8 cellular contexts compared by ENCODE assay signal in genomic region chr12:14256139-14256538, GRCh38.
A peak's percentile ranks its signal among the peaks of the same experiment; 100 is the strongest.
DNase-seq lines count a peak whose midpoint lies in the region; ATAC-seq and TF ChIP-seq lines count a peak whose summit lies in the region.

No MANE protein-coding gene starts in this region.

- no peak overlapping the region for H3K4me3 Mint-ChIP-seq in MCF 10A (ENCODE audit: unreplicated experiment)

- BruUV-seq in MCF 10A (replicated peaks; lab: Mats Ljungman, UMichigan) (no TSS peak), mammary epithelial cell (replicated peaks; lab: Mats Ljungman, UMichigan) (no TSS peak)

- TF ChIP-seq CTCF in MCF 10A (IDR thresholded peaks at IDR 0.05; ENCODE audit: unreplicated experiment) (no peak), mammary epithelial cell (conservative IDR thresholded peaks at IDR 0.05 in 1 of 2, IDR thresholded peaks at IDR 0.05 in 1 of 2; ENCODE audit: extremely low read depth in 1 of 2, insufficient read depth in 1 of 2, low read depth in 1 of 2, low read length in 2 of 2) (no peak), lower lobe of right lung (IDR thresholded peaks at IDR 0.05) (no peak), tibial nerve (IDR thresholded peaks at IDR 0.05) (no peak)

- no peak overlapping the region for H3K4me2 ChIP-seq in mammary epithelial cell (ENCODE audit: insufficient read depth, low read depth, low read length)

- H3K27ac ChIP-seq in mammary epithelial cell (ENCODE audit: insufficient read depth, low read depth, low read length): no peak overlapping the region
- H3K27ac ChIP-seq in lower lobe of right lung: peak overlapping the region; percentile 92
- H3K27ac ChIP-seq in tibial nerve: peak overlapping the region; percentile 24 to 95 (median 83)

- H3K27me3 Mint-ChIP-seq in MCF 10A (ENCODE audit: insufficient read depth, unreplicated experiment): no peaks in the 10 kb centered on the region

- no peaks in the 10 kb centered on the region for H4K20me1 ChIP-seq in mammary epithelial cell (ENCODE audit: insufficient read depth, low read length)

- DNase-seq in MCF 10A (ENCODE audit: unreplicated experiment) (no peak), mammary epithelial cell (no peak), lower lobe of right lung (no peak), tibial nerve (ENCODE audit: low spot score in 2 of 2) (no peak)
- peak; percentile 69 for DNase-seq in activated effector memory CD4-positive, alpha-beta T cell treated with anti-CD3 and anti-CD28 coated beads, Interleukin-2, amount 50 U/mL, for 16 hours

- H3K4me1 Mint-ChIP-seq in MCF 10A (ENCODE audit: insufficient read depth, unreplicated experiment): peaks cover 20% of the 10 kb centered on the region

- no peak overlapping the region for H2AFZ ChIP-seq in mammary epithelial cell (ENCODE audit: low read depth, low read length)

- in situ Hi-C loops in mammary epithelial cell (cut with MboI; ENCODE audit: low sequenced_read_pairs in 2 of 2): loop anchor here (10.0 to 25.0 kb wide), 2 partner anchors 106 to 109 kb away; partner anchors contain the start of gene ATF7IP (in 2 of the 2)

- dilution Hi-C loops in mammary epithelial cell (cut with HindIII; ENCODE audit: low sequenced_read_pairs): no loop called here

- no peak overlapping the region for H3K9ac ChIP-seq in mammary epithelial cell (ENCODE audit: insufficient read depth, low read length)

- WGBS in mammary epithelial cell (ENCODE audit: low coverage, missing lambda C conversion rate): 75% methylated on average over 6 of the region's 6 CpGs
- 44 to 46% methylated on average over 6 of the region's 6 CpGs for WGBS in tibial nerve, 2 donors

- ATAC-seq in lower lobe of right lung (no peak), HG03045 (IDR thresholded peaks at IDR 0.05; ENCODE audit: unreplicated experiment) (no peak), HG02588 (IDR thresholded peaks at IDR 0.05; ENCODE audit: unreplicated experiment) (no peak), GM21576 (IDR thresholded peaks at IDR 0.05; ENCODE audit: unreplicated experiment) (no peak)

- H3K4me1 ChIP-seq in mammary epithelial cell (ENCODE audit: insufficient read depth, low read length) (peaks cover 26% of the 10 kb centered on the region), lower lobe of right lung (peaks cover 55% of the 10 kb centered on the region), tibial nerve (peaks cover 0 to 62% (median 23%) of the 10 kb centered on the region in 4 donors)

- no peaks in the 10 kb centered on the region for H3K36me3 ChIP-seq in mammary epithelial cell (ENCODE audit: insufficient read depth, low read length)
- H3K36me3 ChIP-seq in lower lobe of right lung: no peaks in the 10 kb centered on the region
- H3K36me3 ChIP-seq in tibial nerve: no peaks in the 10 kb centered on the region

- H3K36me3 Mint-ChIP-seq in MCF 10A (ENCODE audit: insufficient read depth, unreplicated experiment): no peaks in the 10 kb centered on the region

- H3K79me2 ChIP-seq in mammary epithelial cell (ENCODE audit: insufficient read depth, low read length): no peaks in the 10 kb centered on the region

- H3K9me3 Mint-ChIP-seq in MCF 10A (ENCODE audit: unreplicated experiment): no peaks in the 10 kb centered on the region

- H3K27me3 ChIP-seq in mammary epithelial cell (ENCODE audit: insufficient read depth, low read length): no peaks in the 10 kb centered on the region
- no peaks in the 10 kb centered on the region for H3K27me3 ChIP-seq in lower lobe of right lung (ENCODE audit: low read depth)
- H3K27me3 ChIP-seq in tibial nerve: no peaks in the 10 kb centered on the region

- H3K4me3 ChIP-seq in mammary epithelial cell (replicated peaks in 1 of 3; ENCODE audit: insufficient read depth in 1 of 3, low read depth in 2 of 3, low read length in 3 of 3): no peak overlapping the region
- no peak overlapping the region for H3K4me3 ChIP-seq in lower lobe of right lung
- no peak overlapping the region for H3K4me3 ChIP-seq in tibial nerve

- H3K27ac Mint-ChIP-seq in MCF 10A (ENCODE audit: low read depth, unreplicated experiment): peak overlapping the region; percentile 85

- TF ChIP-seq POLR2A in tibial nerve (IDR thresholded peaks at IDR 0.05): no peak

- intact Hi-C loops in MCF 10A (cut with micrococcal nuclease) (loop anchor here (1.0 kb wide), 1 partner anchor 109 kb away; the partner anchor contains the start of gene ATF7IP), mammary epithelial cell (cut with micrococcal nuclease) (loop anchor here (1.0 kb wide), 2 partner anchors 109 to 198 kb away; partner anchors contain the start of gene ATF7IP), lower lobe of right lung (cut with DNase I) (no loop called here)

- H3K9me3 ChIP-seq in mammary epithelial cell (replicated peaks; ENCODE audit: insufficient read depth, low read length): peaks cover 8% of the 10 kb centered on the region
- no peaks in the 10 kb centered on the region for H3K9me3 ChIP-seq in lower lobe of right lung
- peaks cover 0 to 7% (median 0%) of the 10 kb centered on the region in 4 donors for H3K9me3 ChIP-seq in tibial nerve

- TF ChIP-seq EP300 in tibial nerve (IDR thresholded peaks at IDR 0.05): no peak

- CTCF ChIA-PET in MCF 10A (lab: Yijun Ruan, JAX): interaction anchor here (3.1 to 3.3 kb wide), 2 partner anchors 18 to 110 kb away, joined by 11 to 21 read pairs; partner anchors contain the start of gene ATF7IP
- CTCF ChIA-PET in mammary epithelial cell (lab: Charles Lee; ENCODE audit: low non-redundant PET): no interaction called here

- POLR2A ChIA-PET in MCF 10A (lab: Yijun Ruan, JAX): interaction anchor here (0.5 to 1.9 kb wide), 2 partner anchors 14 to 110 kb away, joined by 4 to 7 read pairs; partner anchors contain the start of gene ATF7IP
